ENCODE assay signal across 17 cellular contexts in genomic region chr1:67816506-67816905, GRCh38. TPM values are rescaled to one million over a fixed set of nuclear protein-coding genes. Genes with fewer than 3 reads are reported as not detected.
DNase-seq lines count a peak whose midpoint lies in the region; ATAC-seq and TF ChIP-seq lines count a peak whose summit lies in the region.
"Had no signal": no experiment of that assay in that cellular context is flagged by ENCODE, and none has a peak within 500 bp of the region (broad histone marks: within the 10 kb centered on the region; RNA-seq: fewer than 3 reads in every experiment).

No MANE protein-coding gene starts in this region.

- H3K27ac Mint-ChIP-seq in nephron progenitor cell, result no peak overlapping the region
- no peak overlapping the region for H3K27ac Mint-ChIP-seq in activated T-helper 2 cell treated with anti-CD3 and anti-CD28 coated beads, Interferon-gamma antibody, Interleukin-2, Interleukin-4, amounts not matched to agents 10 μg/mL and 5 μg/mL and 100 μg/mL, durations not matched to agents 14 hours and 24 hours and 36 hours

- H2BK12ac ChIP-seq in mesenchymal stem cell (ENCODE audit: low read length in 2 of 2), result no peak overlapping the region

- TF ChIP-seq EP300 in suprapubic skin (IDR thresholded peaks at IDR 0.05), result no peak

- no peak overlapping the region for H3K14ac ChIP-seq in mesenchymal stem cell (ENCODE audit: low read length in 2 of 2)

- H4K91ac ChIP-seq in mesenchymal stem cell (ENCODE audit: low read length), result no peak overlapping the region

- H3K4me1 Mint-ChIP-seq in nephron progenitor cell, result peaks cover 27% of the 10 kb centered on the region
- no peaks in the 10 kb centered on the region for H3K4me1 Mint-ChIP-seq in activated T-helper 2 cell treated with anti-CD3 and anti-CD28 coated beads, Interferon-gamma antibody, Interleukin-2, Interleukin-4, amounts not matched to agents 10 μg/mL and 5 μg/mL and 100 μg/mL, durations not matched to agents 14 hours and 24 hours and 36 hours (ENCODE audit: low read depth)
- H3K4me1 Mint-ChIP-seq: CD14-positive monocyte had no signal

- H3K4me1 ChIP-seq in Peyer's patch (peaks cover 0 to 78% (median 5%) of the 10 kb centered on the region in 4 donors), duodenal mucosa (ENCODE audit: control insufficient read depth in 1 of 2, insufficient read depth in 2 of 2, low read length in 2 of 2) (peaks cover 75 to 76% of the 10 kb centered on the region in 2 donors), mesenchymal stem cell (ENCODE audit: control insufficient read depth, insufficient read depth, low read depth, low read length) (peaks cover 12% of the 10 kb centered on the region), suprapubic skin (peaks cover 73% of the 10 kb centered on the region)

- H3K18ac ChIP-seq in mesenchymal stem cell (ENCODE audit: low read depth in 1 of 2, low read length in 2 of 2), result no peak overlapping the region

- TF ChIP-seq POLR2A in Peyer's patch (IDR thresholded peaks at IDR 0.05) (no peak), suprapubic skin (IDR thresholded peaks at IDR 0.05) (no peak)

- peak in 2 of 3 donors; percentile 73 to 80 for DNase-seq in Peyer's patch
- no peak for DNase-seq in mesenchymal stem cell
- DNase-seq in suprapubic skin (ENCODE audit: low spot score in 2 of 2), result no peak
- DNase-seq in nephron progenitor cell, result no peak
- no peak for DNase-seq in activated T-helper 2 cell treated with anti-CD3 and anti-CD28 coated beads, Interferon-gamma antibody, Interleukin-2, Interleukin-4, amounts not matched to agents 10 μg/mL and 5 μg/mL and 100 μg/mL, durations not matched to agents 14 hours and 24 hours and 36 hours (ENCODE audit: low spot score)
- DNase-seq: COR-L47, IMR-90, Kasumi-1, NCI-H1417 treated with DMSO at 0.1 percent for 48 hours, NCI-H2029 treated with DMSO at 0.1 percent for 48 hours, NCI-H510A, RPMI8226 had no signal

- H3K4me3 Mint-ChIP-seq in nephron progenitor cell, result no peak overlapping the region
- no peak overlapping the region for H3K4me3 Mint-ChIP-seq in activated T-helper 2 cell treated with anti-CD3 and anti-CD28 coated beads, Interferon-gamma antibody, Interleukin-2, Interleukin-4, amounts not matched to agents 10 μg/mL and 5 μg/mL and 100 μg/mL, durations not matched to agents 14 hours and 24 hours and 36 hours (ENCODE audit: low read depth)
- H3K4me3 Mint-ChIP-seq: CD14-positive monocyte had no signal

- H3K27me3 ChIP-seq in Peyer's patch (no peaks in the 10 kb centered on the region), duodenal mucosa (ENCODE audit: control insufficient read depth in 1 of 2, insufficient read depth in 2 of 2, low read length in 2 of 2) (no peaks in the 10 kb centered on the region), mesenchymal stem cell (ENCODE audit: control insufficient read depth in 1 of 2, insufficient read depth in 1 of 2, low read length in 2 of 2) (no peaks in the 10 kb centered on the region), suprapubic skin (no peaks in the 10 kb centered on the region)

- no peaks in the 10 kb centered on the region for H3K9me3 Mint-ChIP-seq in nephron progenitor cell
- no peaks in the 10 kb centered on the region for H3K9me3 Mint-ChIP-seq in activated T-helper 2 cell treated with anti-CD3 and anti-CD28 coated beads, Interferon-gamma antibody, Interleukin-2, Interleukin-4, amounts not matched to agents 10 μg/mL and 5 μg/mL and 100 μg/mL, durations not matched to agents 14 hours and 24 hours and 36 hours

- no peak for ATAC-seq in HG03378 (IDR thresholded peaks at IDR 0.05; ENCODE audit: unreplicated experiment)
- ATAC-seq in HG03196 (IDR thresholded peaks at IDR 0.05; ENCODE audit: unreplicated experiment), result no peak

- H2BK15ac ChIP-seq in mesenchymal stem cell (ENCODE audit: low read depth, poor library complexity, severe bottlenecking), result peak overlapping the region; percentile 16

- H3K4me2 ChIP-seq in mesenchymal stem cell (ENCODE audit: low read length, poor library complexity, severe bottlenecking), result no peak overlapping the region
- H3K4me2 ChIP-seq: A549 had no signal

- H3K9me3 ChIP-seq in Peyer's patch, result no peaks in the 10 kb centered on the region
- H3K9me3 ChIP-seq in duodenal mucosa (ENCODE audit: control insufficient read depth in 1 of 2, low read length in 2 of 2), result no peaks in the 10 kb centered on the region
- no peaks in the 10 kb centered on the region for H3K9me3 ChIP-seq in mesenchymal stem cell (ENCODE audit: control insufficient read depth, low read length)
- H3K9me3 ChIP-seq in suprapubic skin, result no peaks in the 10 kb centered on the region
- H3K9me3 ChIP-seq: A549 had no signal

- H3K36me3 ChIP-seq in Peyer's patch (no peaks in the 10 kb centered on the region), duodenal mucosa (ENCODE audit: control insufficient read depth in 1 of 2, insufficient read depth in 2 of 2, low read length in 2 of 2) (no peaks in the 10 kb centered on the region), mesenchymal stem cell (ENCODE audit: control insufficient read depth in 1 of 2, insufficient read depth in 2 of 2, low read depth in 1 of 2, low read length in 2 of 2) (peaks cover 11% of the 10 kb centered on the region in 2 experiments), suprapubic skin (no peaks in the 10 kb centered on the region)

- no peak overlapping the region for H2AK5ac ChIP-seq in mesenchymal stem cell (ENCODE audit: low read length, severe bottlenecking)

- peaks cover 35% of the 10 kb centered on the region for H3K36me3 Mint-ChIP-seq in nephron progenitor cell (ENCODE audit: low read depth)
- H3K36me3 Mint-ChIP-seq in activated T-helper 2 cell treated with anti-CD3 and anti-CD28 coated beads, Interferon-gamma antibody, Interleukin-2, Interleukin-4, amounts not matched to agents 10 μg/mL and 5 μg/mL and 100 μg/mL, durations not matched to agents 14 hours and 24 hours and 36 hours (ENCODE audit: low read depth), result no peaks in the 10 kb centered on the region
- H3K36me3 Mint-ChIP-seq: CD14-positive monocyte had no signal

- 99% methylated on average over 5 of the region's 6 CpGs for WGBS in mesenchymal stem cell
- 89% methylated on average over 6 of the region's 6 CpGs for WGBS in suprapubic skin

- H3K9ac ChIP-seq in duodenal mucosa (ENCODE audit: low read depth in 1 of 2, low read length in 2 of 2), result peak overlapping the region; percentile 10 to 42
- no peak overlapping the region for H3K9ac ChIP-seq in mesenchymal stem cell (ENCODE audit: low read length)

- H2BK120ac ChIP-seq in mesenchymal stem cell (ENCODE audit: low read depth, low read length), result no peak overlapping the region

- H3K23ac ChIP-seq in mesenchymal stem cell (ENCODE audit: low read length in 2 of 2), result no peak overlapping the region

- H3K4me3 ChIP-seq in Peyer's patch, result no peak overlapping the region
- peak overlapping the region; percentile 38 to 52 for H3K4me3 ChIP-seq in duodenal mucosa (ENCODE audit: low read depth in 1 of 2, low read length in 2 of 2)
- H3K4me3 ChIP-seq in mesenchymal stem cell (ENCODE audit: insufficient read depth in 1 of 2, low read depth in 1 of 2, low read length in 2 of 2), result no peak overlapping the region
- H3K4me3 ChIP-seq in suprapubic skin, result no peak overlapping the region
- H3K4me3 ChIP-seq: A549 had no signal

- peak overlapping the region in 1 of 2 experiments; percentile 45 for H3K4ac ChIP-seq in mesenchymal stem cell (ENCODE audit: low read depth in 1 of 2, low read length in 2 of 2)

- peak overlapping the region in 3 of 4 donors; percentile 75 to 92 (median 88) for H3K27ac ChIP-seq in Peyer's patch
- peak overlapping the region; percentile 79 for H3K27ac ChIP-seq in duodenal mucosa (ENCODE audit: low read depth, low read length)
- no peak overlapping the region for H3K27ac ChIP-seq in mesenchymal stem cell (ENCODE audit: low read length, poor library complexity, severe bottlenecking)
- H3K27ac ChIP-seq in suprapubic skin, result peak overlapping the region; percentile 81

- H2BK5ac ChIP-seq in mesenchymal stem cell (ENCODE audit: low read depth, low read length, poor library complexity, severe bottlenecking), result no peak overlapping the region

- peaks cover 3% of the 10 kb centered on the region for H3K27me3 Mint-ChIP-seq in nephron progenitor cell (ENCODE audit: low read depth, poor library complexity)
- H3K27me3 Mint-ChIP-seq in activated T-helper 2 cell treated with anti-CD3 and anti-CD28 coated beads, Interferon-gamma antibody, Interleukin-2, Interleukin-4, amounts not matched to agents 10 μg/mL and 5 μg/mL and 100 μg/mL, durations not matched to agents 14 hours and 24 hours and 36 hours (ENCODE audit: low read depth), result peaks cover 12% of the 10 kb centered on the region

- intact Hi-C loops in activated T-helper 2 cell treated with anti-CD3 and anti-CD28 coated beads, Interferon-gamma antibody, Interleukin-2, Interleukin-4, amounts not matched to agents 10 μg/mL and 5 μg/mL and 100 μg/mL, durations not matched to agents 14 hours and 24 hours and 36 hours (cut with micrococcal nuclease), result no loop called here

- TF ChIP-seq CTCF in Peyer's patch (IDR thresholded peaks at IDR 0.05) (peak in 2 of 6 experiments; percentile 6 to 25), suprapubic skin (IDR thresholded peaks at IDR 0.05) (no peak), nephron progenitor cell (IDR thresholded peaks at IDR 0.05) (no peak)

- H4K8ac ChIP-seq in mesenchymal stem cell (ENCODE audit: low read length), result no peak overlapping the region

- H3K79me1 ChIP-seq in mesenchymal stem cell (replicated peaks; ENCODE audit: low read length, poor library complexity, severe bottlenecking), result peaks cover 22% of the 10 kb centered on the region

- no peak overlapping the region for H2AFZ ChIP-seq in mesenchymal stem cell (ENCODE audit: low read depth, low read length)

RNA-seq across cellular contexts. Expression of gene GNG12, which starts 16.8 kb away (rescaled TPM):
- total RNA-seq in Peyer's patch, result 100 to 1,000 TPM in 3 of 4 donors, 10 to 100 TPM in 1; 61.9 to 271 (median 165) TPM
- 110 TPM for polyA plus RNA-seq in mesenchymal stem cell (2013, experiment 1 of 2)
- polyA plus RNA-seq in mesenchymal stem cell (2013, experiment 2 of 2), result 106 TPM
- 100 to 1,000 TPM in 1 of 4 donors, 10 to 100 TPM in 3; 89.6 to 129 (median 90.9) TPM for total RNA-seq in suprapubic skin
- total RNA-seq in activated T-helper 2 cell treated with anti-CD3 and anti-CD28 coated beads, Interferon-gamma antibody, Interleukin-2, Interleukin-4, amounts not matched to agents 10 μg/mL and 5 μg/mL and 100 μg/mL, durations not matched to agents 14 hours and 24 hours and 36 hours, result 0.16 and 0.25 TPM in 2 replicates

Comparison
In these comparisons a context has a peak if more than half of its experiments do, and no peak if none do; other contexts are left out.
1. DNase-seq: peak in Peyer's patch (2 of 3); none in mesenchymal stem cell (single experiment), suprapubic skin (0 of 2), nephron progenitor cell (single experiment) and activated T-helper 2 cell treated with anti-CD3 and anti-CD28 coated beads, Interferon-gamma antibody, Interleukin-2, Interleukin-4, amounts not matched to agents 10 μg/mL and 5 μg/mL and 100 μg/mL, durations not matched to agents 14 hours and 24 hours and 36 hours (single experiment).
2. H3K4me3 ChIP-seq: peak in duodenal mucosa (2 of 2); none in Peyer's patch (0 of 4), mesenchymal stem cell (0 of 2) and suprapubic skin (single experiment).
3. RNA of gene GNG12, which starts 16.8 kb away (total RNA-seq): 61.9 to 271 TPM in Peyer's patch and 89.6 to 129 TPM in suprapubic skin; 0.16 to 0.25 TPM in activated T-helper 2 cell treated with anti-CD3 and anti-CD28 coated beads, Interferon-gamma antibody, Interleukin-2, Interleukin-4, amounts not matched to agents 10 μg/mL and 5 μg/mL and 100 μg/mL, durations not matched to agents 14 hours and 24 hours and 36 hours; every median in the first group is over 10 times any median in the second.